8 cellular contexts compared by ENCODE assay signal in the genomic region with DNA sequence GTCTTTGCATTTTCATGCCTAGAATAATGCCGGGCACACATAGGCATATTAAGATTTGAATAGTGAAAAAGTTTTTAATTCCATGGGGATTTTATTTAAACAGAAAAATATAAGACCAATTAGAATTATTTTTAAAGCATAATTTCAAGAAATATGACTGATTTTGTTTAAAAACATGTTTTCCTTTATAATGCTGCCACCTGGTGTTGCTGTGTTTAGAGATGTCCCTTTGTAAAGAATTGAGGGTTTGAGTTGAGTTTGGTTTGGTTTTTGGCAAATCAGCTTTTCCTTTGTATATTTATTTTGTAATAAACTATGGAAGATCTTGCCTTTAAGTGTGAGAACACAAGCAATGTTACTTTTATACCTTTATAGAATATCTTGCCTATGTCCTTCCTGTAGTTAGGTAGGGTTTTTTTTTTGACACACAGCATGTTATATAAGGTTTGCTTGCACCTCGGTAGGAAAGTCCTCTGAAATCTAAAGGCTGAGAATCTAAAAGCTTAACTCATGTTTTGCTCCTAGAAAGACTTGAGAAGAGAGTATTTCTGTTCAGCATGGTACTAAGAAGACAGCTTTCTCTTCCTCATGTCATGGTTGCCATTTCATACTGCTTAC. TPM values are rescaled to one million over a fixed set of nuclear protein-coding genes. Genes with fewer than 3 reads are reported as not detected.
DNase-seq lines count a peak whose midpoint lies in the region; ATAC-seq and TF ChIP-seq lines count a peak whose summit lies in the region.

No MANE protein-coding gene starts in this region.

- H3K4me3 Mint-ChIP-seq in brain: no peak overlapping the region

- TF ChIP-seq CTCF in C4-2B (conservative IDR thresholded peaks at IDR 0.05) (peak; percentile 51), brain (conservative IDR thresholded peaks at IDR 0.05) (peak; percentile 81 to 83)

- H3K27me3 Mint-ChIP-seq in brain: no peaks in the 10 kb centered on the region

- H3K36me3 Mint-ChIP-seq in brain: peaks cover 81% of the 10 kb centered on the region

- H3K27ac Mint-ChIP-seq in brain: peak overlapping the region in 4 of 5 experiments; percentile 1 to 72 (median 42)

- DNase-seq in HT-29 (ENCODE audit: low spot score): peak; percentile 13
- peak; percentile 44 for DNase-seq in myocyte (ENCODE audit: low read depth)
- no peak for DNase-seq in activated CD4-positive, CD25-positive, alpha-beta regulatory T cell (lab: John Stamatoyannopoulos, UW)
- DNase-seq in NCI-H1105 treated with DMSO at 0.1 percent for 48 hours (lab: John Stamatoyannopoulos, UW): no peak

- no peak for ATAC-seq in GM18870 (IDR thresholded peaks at IDR 0.05; ENCODE audit: unreplicated experiment)
- no peak for ATAC-seq in HG03469 (IDR thresholded peaks at IDR 0.05; ENCODE audit: unreplicated experiment)

- H3K27ac ChIP-seq in C4-2B: no peak overlapping the region

- H3K9me3 Mint-ChIP-seq in brain: no peaks in the 10 kb centered on the region

- H3K4me1 Mint-ChIP-seq in brain: no peaks in the 10 kb centered on the region

RNA-seq across cellular contexts. Expression of a gene that starts 31.4 kb away (rescaled TPM):
- 0.74 and 1.5 TPM in 2 replicates for total RNA-seq in HT-29 (2014; rRNA removed; shearing (Covaris generic))
- polyA plus RNA-seq in brain (ENCODE audit: insufficient read depth, low read depth, low replicate concordance): 3.1 TPM
- 12.3 and 19.1 TPM in 2 replicates for total RNA-seq in myocyte
- polyA plus RNA-seq in myocyte (2012): 9.1 TPM

RNA-seq across cellular contexts. Expression of a gene that starts 35.6 kb away (rescaled TPM):
- total RNA-seq in HT-29 (2014; rRNA removed; shearing (Covaris generic)): 36.5 and 40.6 TPM in 2 replicates
- polyA plus RNA-seq in brain (ENCODE audit: insufficient read depth, low read depth, low replicate concordance): 80.8 TPM
- 373 and 444 TPM in 2 replicates for total RNA-seq in myocyte
- polyA plus RNA-seq in myocyte (2012): 166 TPM

Comparison
In these comparisons a context has a peak if more than half of its experiments do, and no peak if none do; other contexts are left out.
1. DNase-seq: peak in HT-29 (single experiment) and myocyte (single experiment); none in activated CD4-positive, CD25-positive, alpha-beta regulatory T cell (0 of 4) and NCI-H1105 treated with DMSO at 0.1 percent for 48 hours (single experiment).